Comparison of ENCODE assay signal across 8 cellular contexts in the genomic region with DNA sequence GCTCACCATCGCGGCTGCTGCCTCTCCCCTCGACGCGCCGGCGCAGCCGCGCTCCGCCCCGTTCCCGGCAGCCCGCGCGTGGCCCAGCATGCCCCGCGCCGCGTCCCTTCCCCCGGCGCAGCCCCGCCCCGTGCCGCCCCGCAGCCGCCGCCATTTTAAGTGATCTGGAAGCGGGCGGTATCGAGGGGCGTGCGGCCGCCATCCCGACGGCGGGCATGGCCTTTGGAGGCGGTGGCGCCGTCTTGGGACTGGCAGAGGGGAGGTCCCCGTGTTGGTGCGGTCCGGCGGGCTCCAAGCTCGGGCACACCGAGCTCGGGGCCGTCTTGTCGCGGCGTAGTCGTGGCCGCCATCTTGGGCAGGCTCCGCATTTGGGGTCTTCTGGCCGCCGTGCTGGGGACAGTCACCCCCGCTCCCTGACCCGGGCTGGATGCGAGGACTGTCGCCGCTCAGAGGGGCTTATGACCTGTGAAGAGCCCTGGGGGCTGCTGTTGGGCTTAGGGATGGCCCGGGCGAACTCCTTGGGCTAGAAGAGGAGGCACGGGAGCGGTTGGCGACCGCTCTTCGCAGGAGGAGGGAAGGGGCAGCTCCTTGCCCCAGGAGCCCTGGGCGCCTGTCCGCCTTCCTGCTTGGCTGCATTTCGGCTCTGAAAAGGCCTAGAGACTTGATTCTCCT.
DNase-seq lines count a peak whose midpoint lies in the region; ATAC-seq lines count a peak whose summit lies in the region.

A gene (minus strand): TSS at position 50 of the 672 bp plus-strand sequence. CDS start 41 bp downstream, at position 9.

- peak; percentile 82 for ATAC-seq in GM18511 (IDR thresholded peaks at IDR 0.05; ENCODE audit: unreplicated experiment)
- ATAC-seq in HG03045 (IDR thresholded peaks at IDR 0.05; ENCODE audit: unreplicated experiment) = peak; percentile 71

- peak; percentile 93 for DNase-seq in 8988T
- DNase-seq in NCI-H2196 (lab: John Stamatoyannopoulos, UW; ENCODE audit: unreplicated experiment) = peak; percentile 88
- peak; percentile 82 for DNase-seq in activated CD4-positive, CD25-positive, alpha-beta regulatory T cell treated with anti-CD3 and anti-CD28 coated beads, Interleukin-2, amount 50 U/mL, for 16 hours (ENCODE audit: low read depth, low spot score)
- DNase-seq in central memory CD4-positive, alpha-beta T cell = peak; percentile 86
- peak; percentile 89 for DNase-seq in islet precursor cell
- peak; percentile 90 for DNase-seq in stimulated activated CD4-positive, alpha-beta T cell treated with anti-CD3 and anti-CD28 coated beads, Interleukin-12 subunit alpha, Interleukin-12 subunit beta, amount 100 ng/mL, for 4 hours

Comparison
In these comparisons a context has a peak if more than half of its experiments do, and no peak if none do; other contexts are left out.
1. Peak in every context shown above with its lines: DNase-seq and ATAC-seq.